22 cellular contexts compared by ENCODE assay signal in the genomic region with DNA sequence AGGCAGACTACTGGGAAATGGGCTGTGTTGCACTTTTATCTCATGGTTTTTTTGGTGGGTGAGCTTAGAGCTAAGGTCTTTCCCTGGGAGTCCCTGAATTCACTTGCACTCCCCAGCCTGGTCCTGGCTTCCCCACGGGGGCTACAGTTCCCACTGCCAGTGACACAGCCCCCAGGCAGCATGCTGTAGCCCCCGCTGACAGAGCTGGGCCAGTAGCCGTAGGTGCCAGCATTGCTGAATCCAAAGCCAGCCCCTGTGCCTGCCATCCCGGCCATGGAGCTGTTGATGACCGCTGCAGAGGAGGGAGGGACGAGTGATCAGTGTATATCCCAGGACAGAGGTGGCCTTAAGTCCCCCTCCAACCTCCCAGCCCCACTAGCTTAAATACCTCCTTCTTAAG. TPM values are rescaled to one million over a fixed set of nuclear protein-coding genes. Genes with fewer than 3 reads are reported as not detected.
DNase-seq lines count a peak whose midpoint lies in the region; ATAC-seq and FAIRE-seq lines count a peak whose summit lies in the region.
"Had no signal": no experiment of that assay in that cellular context is flagged by ENCODE, and none has a peak within 500 bp of the region (broad histone marks: within the 10 kb centered on the region; RNA-seq: fewer than 3 reads in every experiment).

No MANE protein-coding gene starts in this region.

- intact Hi-C loops in activated CD4-positive, alpha-beta T cell treated with anti-CD3 and anti-CD28 coated beads for 36 hours (cut with DNase I, micrococcal nuclease) = no loop called here

- H3K27me3 Mint-ChIP-seq in activated CD4-positive, alpha-beta T cell treated with anti-CD3 and anti-CD28 coated beads, Interleukin-2, amount 10 ng/mL, durations not matched to agents 7 days and 5 days = no peaks in the 10 kb centered on the region
- H3K27me3 Mint-ChIP-seq in activated CD4-positive, alpha-beta T cell treated with anti-CD3 and anti-CD28 coated beads for 36 hours = no peaks in the 10 kb centered on the region
- no peaks in the 10 kb centered on the region for H3K27me3 Mint-ChIP-seq in activated naive CD8-positive, alpha-beta T cell
- H3K27me3 Mint-ChIP-seq in activated naive CD8-positive, alpha-beta T cell treated with anti-CD3 and anti-CD28 coated beads for 36 hours = no peaks in the 10 kb centered on the region
- H3K27me3 Mint-ChIP-seq in naive thymus-derived CD8-positive, alpha-beta T cell = no peaks in the 10 kb centered on the region

- POLR2A ChIA-PET in activated CD4-positive, alpha-beta T cell treated with anti-CD3 and anti-CD28 coated beads, Interleukin-2, amount 10 ng/mL, durations not matched to agents 7 days and 5 days (lab: Charles Lee) = no interaction called here
- POLR2A ChIA-PET in activated CD4-positive, alpha-beta T cell treated with anti-CD3 and anti-CD28 coated beads for 36 hours (lab: Charles Lee) = no interaction called here
- POLR2A ChIA-PET in naive thymus-derived CD8-positive, alpha-beta T cell (lab: Charles Lee) = interaction anchor here (0.5 to 12.6 kb wide), 8 partner anchors 8 to 82 kb away, joined by 4 to 130 read pairs (median 6); no protein-coding TSS in a partner anchor

- CTCF ChIA-PET in activated CD4-positive, alpha-beta T cell treated with anti-CD3 and anti-CD28 coated beads, Interleukin-2, amount 10 ng/mL, durations not matched to agents 7 days and 5 days (lab: Charles Lee) = interaction anchor here (0.9 to 1.2 kb wide), 2 partner anchors 10 to 263 kb away, joined by 3 read pairs; no protein-coding TSS in a partner anchor
- CTCF ChIA-PET in activated CD4-positive, alpha-beta T cell treated with anti-CD3 and anti-CD28 coated beads for 36 hours (lab: Charles Lee) = interaction anchor here (1.3 kb wide), 1 partner anchor 11 kb away, joined by 3 read pairs; no protein-coding TSS in a partner anchor

- no peak for FAIRE-seq in GM19239 (lab: Jason Lieb, UNC)

- ATAC-seq in activated CD4-positive, alpha-beta T cell treated with anti-CD3 and anti-CD28 coated beads for 36 hours = no peak
- ATAC-seq in naive thymus-derived CD8-positive, alpha-beta T cell = no peak
- ATAC-seq in GM21390 (IDR thresholded peaks at IDR 0.05; ENCODE audit: unreplicated experiment) = no peak
- ATAC-seq: GM23338, HCT116, Right ventricle myocardium inferior had no signal

- no peak overlapping the region for H3K4me3 Mint-ChIP-seq in activated CD4-positive, alpha-beta T cell treated with anti-CD3 and anti-CD28 coated beads, Interleukin-2, amount 10 ng/mL, durations not matched to agents 7 days and 5 days
- H3K4me3 Mint-ChIP-seq in activated CD4-positive, alpha-beta T cell treated with anti-CD3 and anti-CD28 coated beads for 36 hours = no peak overlapping the region
- H3K4me3 Mint-ChIP-seq in activated naive CD8-positive, alpha-beta T cell = peak overlapping the region; percentile 6
- no peak overlapping the region for H3K4me3 Mint-ChIP-seq in activated naive CD8-positive, alpha-beta T cell treated with anti-CD3 and anti-CD28 coated beads for 36 hours
- H3K4me3 Mint-ChIP-seq in naive thymus-derived CD8-positive, alpha-beta T cell = peak overlapping the region in 8 of 10 donors; percentile 24 to 83 (median 49)
- H3K4me3 Mint-ChIP-seq: GM23338 had no signal

- peaks cover 27% of the 10 kb centered on the region for H3K36me3 Mint-ChIP-seq in activated CD4-positive, alpha-beta T cell treated with anti-CD3 and anti-CD28 coated beads, Interleukin-2, amount 10 ng/mL, durations not matched to agents 7 days and 5 days (ENCODE audit: low read depth)
- no peaks in the 10 kb centered on the region for H3K36me3 Mint-ChIP-seq in activated CD4-positive, alpha-beta T cell treated with anti-CD3 and anti-CD28 coated beads for 36 hours (ENCODE audit: low read depth)
- H3K36me3 Mint-ChIP-seq in activated naive CD8-positive, alpha-beta T cell = peaks cover 4% of the 10 kb centered on the region
- peaks cover 2% of the 10 kb centered on the region for H3K36me3 Mint-ChIP-seq in activated naive CD8-positive, alpha-beta T cell treated with anti-CD3 and anti-CD28 coated beads for 36 hours
- H3K36me3 Mint-ChIP-seq in naive thymus-derived CD8-positive, alpha-beta T cell = peaks cover 0 to 3% (median 1%) of the 10 kb centered on the region in 3 donors

- DNase-seq in activated CD4-positive, alpha-beta T cell treated with anti-CD3 and anti-CD28 coated beads, Interleukin-2, amount 10 ng/mL, durations not matched to agents 7 days and 5 days = no peak
- DNase-seq in activated CD4-positive, alpha-beta T cell treated with anti-CD3 and anti-CD28 coated beads for 36 hours = no peak
- no peak for DNase-seq in activated naive CD8-positive, alpha-beta T cell treated with anti-CD3 and anti-CD28 coated beads for 36 hours
- DNase-seq in naive thymus-derived CD8-positive, alpha-beta T cell = no peak
- DNase-seq in ureter (ENCODE audit: low spot score) (peak; percentile 14), GM19239 (ENCODE audit: insufficient read length, low spot score) (no peak)
- DNase-seq: AML-193; DMS153; GF-D8; KBM-7; NCI-H1105; NCI-H1694; NCI-H2081 treated with DMSO at 0.1 percent for 48 hours; NCI-H510A; NCI-H748 treated with DMSO at 0.1 percent for 48 hours; NK-92 treated with Interleukin-12 subunit alpha and Interleukin-12 subunit beta, amount 100 ng/mL, for 24 hours; Peyer's patch had no signal

- H3K4me1 Mint-ChIP-seq in activated CD4-positive, alpha-beta T cell treated with anti-CD3 and anti-CD28 coated beads, Interleukin-2, amount 10 ng/mL, durations not matched to agents 7 days and 5 days = peaks cover 86% of the 10 kb centered on the region
- H3K4me1 Mint-ChIP-seq in activated CD4-positive, alpha-beta T cell treated with anti-CD3 and anti-CD28 coated beads for 36 hours = peaks cover 94% of the 10 kb centered on the region
- H3K4me1 Mint-ChIP-seq in activated naive CD8-positive, alpha-beta T cell (ENCODE audit: low read depth) = peaks cover 97% of the 10 kb centered on the region
- H3K4me1 Mint-ChIP-seq in activated naive CD8-positive, alpha-beta T cell treated with anti-CD3 and anti-CD28 coated beads for 36 hours = peaks cover 84% of the 10 kb centered on the region
- peaks cover 60 to 99% (median 97%) of the 10 kb centered on the region in 4 donors for H3K4me1 Mint-ChIP-seq in naive thymus-derived CD8-positive, alpha-beta T cell
- H3K4me1 Mint-ChIP-seq: GM23338 had no signal

- peak overlapping the region; percentile 58 for H3K27ac Mint-ChIP-seq in activated CD4-positive, alpha-beta T cell treated with anti-CD3 and anti-CD28 coated beads, Interleukin-2, amount 10 ng/mL, durations not matched to agents 7 days and 5 days
- no peak overlapping the region for H3K27ac Mint-ChIP-seq in activated CD4-positive, alpha-beta T cell treated with anti-CD3 and anti-CD28 coated beads for 36 hours
- peak overlapping the region; percentile 41 for H3K27ac Mint-ChIP-seq in activated naive CD8-positive, alpha-beta T cell
- no peak overlapping the region for H3K27ac Mint-ChIP-seq in activated naive CD8-positive, alpha-beta T cell treated with anti-CD3 and anti-CD28 coated beads for 36 hours
- H3K27ac Mint-ChIP-seq in naive thymus-derived CD8-positive, alpha-beta T cell = peak overlapping the region; percentile 91 to 100 (median 98)
- H3K27ac Mint-ChIP-seq: GM23338 had no signal

- peaks cover 5% of the 10 kb centered on the region for H3K9me3 Mint-ChIP-seq in activated CD4-positive, alpha-beta T cell treated with anti-CD3 and anti-CD28 coated beads, Interleukin-2, amount 10 ng/mL, durations not matched to agents 7 days and 5 days
- no peaks in the 10 kb centered on the region for H3K9me3 Mint-ChIP-seq in activated CD4-positive, alpha-beta T cell treated with anti-CD3 and anti-CD28 coated beads for 36 hours (ENCODE audit: low read depth)
- no peaks in the 10 kb centered on the region for H3K9me3 Mint-ChIP-seq in activated naive CD8-positive, alpha-beta T cell (ENCODE audit: low read depth)
- H3K9me3 Mint-ChIP-seq in activated naive CD8-positive, alpha-beta T cell treated with anti-CD3 and anti-CD28 coated beads for 36 hours = no peaks in the 10 kb centered on the region
- no peaks in the 10 kb centered on the region for H3K9me3 Mint-ChIP-seq in naive thymus-derived CD8-positive, alpha-beta T cell
- H3K9me3 Mint-ChIP-seq: GM23338 had no signal

RNA-seq across cellular contexts. Expression of gene KRT72, which starts 6.9 kb away (rescaled TPM):
- total RNA-seq in activated CD4-positive, alpha-beta T cell treated with anti-CD3 and anti-CD28 coated beads, Interleukin-2, amount 10 ng/mL, durations not matched to agents 7 days and 5 days = 10 to 100 TPM; 12.3 to 13.0 TPM
- total RNA-seq in activated CD4-positive, alpha-beta T cell treated with anti-CD3 and anti-CD28 coated beads for 36 hours = 1 to 10 TPM; 3.2 TPM
- under 1 TPM in 1 of 2 experiments, not detected in 1; 0.12 TPM for total RNA-seq in activated naive CD8-positive, alpha-beta T cell treated with anti-CD3 and anti-CD28 coated beads for 36 hours
- 10 to 100 TPM; 11.4 to 11.6 TPM for total RNA-seq in naive thymus-derived CD8-positive, alpha-beta T cell
- polyA plus RNA-seq in naive thymus-derived CD8-positive, alpha-beta T cell = under 1 TPM in 2 of 3 donors, not detected in 1; 0.12 to 0.46 TPM
- total RNA-seq in ureter = not detected
- total RNA-seq: GM23338, Right ventricle myocardium inferior had no signal
- polyA plus RNA-seq: GM23338 had no signal

RNA-seq across cellular contexts. Expression of gene KRT73, which starts 10.2 kb away (rescaled TPM):
- total RNA-seq in activated CD4-positive, alpha-beta T cell treated with anti-CD3 and anti-CD28 coated beads, Interleukin-2, amount 10 ng/mL, durations not matched to agents 7 days and 5 days = 1 to 10 TPM; 8.2 to 8.6 TPM
- total RNA-seq in activated CD4-positive, alpha-beta T cell treated with anti-CD3 and anti-CD28 coated beads for 36 hours = 1 to 10 TPM; 1.7 to 1.9 TPM
- total RNA-seq in activated naive CD8-positive, alpha-beta T cell treated with anti-CD3 and anti-CD28 coated beads for 36 hours = under 1 TPM; 0.14 to 0.29 TPM
- total RNA-seq in naive thymus-derived CD8-positive, alpha-beta T cell = 1 to 10 TPM; 8.5 to 10.0 TPM
- 10 to 100 TPM in 1 of 3 donors, 1 to 10 TPM in 1, under 1 TPM in 1; 0.72 to 10.0 (median 1.8) TPM for polyA plus RNA-seq in naive thymus-derived CD8-positive, alpha-beta T cell
- total RNA-seq in ureter = not detected
- total RNA-seq: GM23338, Right ventricle myocardium inferior had no signal
- polyA plus RNA-seq: GM23338 had no signal

RNA-seq across cellular contexts. Expression of gene KRT74, which starts 34.5 kb away (rescaled TPM):
- total RNA-seq in activated CD4-positive, alpha-beta T cell treated with anti-CD3 and anti-CD28 coated beads, Interleukin-2, amount 10 ng/mL, durations not matched to agents 7 days and 5 days = under 1 TPM; 0.15 TPM
- not detected for total RNA-seq in activated CD4-positive, alpha-beta T cell treated with anti-CD3 and anti-CD28 coated beads for 36 hours
- not detected for total RNA-seq in activated naive CD8-positive, alpha-beta T cell treated with anti-CD3 and anti-CD28 coated beads for 36 hours
- total RNA-seq in naive thymus-derived CD8-positive, alpha-beta T cell = under 1 TPM in 1 of 2 experiments, not detected in 1; 0.26 TPM
- not detected for polyA plus RNA-seq in naive thymus-derived CD8-positive, alpha-beta T cell
- 0.26 TPM for total RNA-seq in ureter
- total RNA-seq: GM23338, Peyer's patch, Right ventricle myocardium inferior had no signal
- polyA plus RNA-seq: GM23338 had no signal

RNA-seq across cellular contexts. Expression of gene KRT2, which starts 43.9 kb away (rescaled TPM):
- under 1 TPM; 0.10 TPM for total RNA-seq in activated CD4-positive, alpha-beta T cell treated with anti-CD3 and anti-CD28 coated beads, Interleukin-2, amount 10 ng/mL, durations not matched to agents 7 days and 5 days
- not detected for total RNA-seq in activated CD4-positive, alpha-beta T cell treated with anti-CD3 and anti-CD28 coated beads for 36 hours
- not detected for total RNA-seq in activated naive CD8-positive, alpha-beta T cell treated with anti-CD3 and anti-CD28 coated beads for 36 hours
- under 1 TPM; 0.62 to 0.77 TPM for total RNA-seq in naive thymus-derived CD8-positive, alpha-beta T cell
- 1 to 10 TPM; 1.1 to 3.4 (median 1.2) TPM for polyA plus RNA-seq in naive thymus-derived CD8-positive, alpha-beta T cell
- total RNA-seq in ureter = not detected
- total RNA-seq: GM23338, Right ventricle myocardium inferior had no signal
- polyA plus RNA-seq: GM23338 had no signal

RNA-seq across cellular contexts. Expression of gene KRT71, which starts 55.2 kb away (rescaled TPM):
- not detected for total RNA-seq in activated CD4-positive, alpha-beta T cell treated with anti-CD3 and anti-CD28 coated beads, Interleukin-2, amount 10 ng/mL, durations not matched to agents 7 days and 5 days
- total RNA-seq in activated CD4-positive, alpha-beta T cell treated with anti-CD3 and anti-CD28 coated beads for 36 hours = not detected
- not detected for total RNA-seq in activated naive CD8-positive, alpha-beta T cell treated with anti-CD3 and anti-CD28 coated beads for 36 hours
- total RNA-seq in naive thymus-derived CD8-positive, alpha-beta T cell = not detected
- polyA plus RNA-seq in naive thymus-derived CD8-positive, alpha-beta T cell = not detected
- not detected for total RNA-seq in ureter
- total RNA-seq: GM23338, Peyer's patch, Right ventricle myocardium inferior had no signal
- polyA plus RNA-seq: GM23338 had no signal

Comparison
In these comparisons a context has a peak if more than half of its experiments do, and no peak if none do; other contexts are left out.
1. H3K27ac Mint-ChIP-seq: peak in activated CD4-positive, alpha-beta T cell treated with anti-CD3 and anti-CD28 coated beads, Interleukin-2, amount 10 ng/mL, durations not matched to agents 7 days and 5 days (single experiment), activated naive CD8-positive, alpha-beta T cell (single experiment) and naive thymus-derived CD8-positive, alpha-beta T cell (10 of 10); none in activated CD4-positive, alpha-beta T cell treated with anti-CD3 and anti-CD28 coated beads for 36 hours (single experiment) and activated naive CD8-positive, alpha-beta T cell treated with anti-CD3 and anti-CD28 coated beads for 36 hours (single experiment).
2. H3K4me3 Mint-ChIP-seq: peak in activated naive CD8-positive, alpha-beta T cell (single experiment) and naive thymus-derived CD8-positive, alpha-beta T cell (8 of 10); none in activated CD4-positive, alpha-beta T cell treated with anti-CD3 and anti-CD28 coated beads, Interleukin-2, amount 10 ng/mL, durations not matched to agents 7 days and 5 days (single experiment), activated CD4-positive, alpha-beta T cell treated with anti-CD3 and anti-CD28 coated beads for 36 hours (single experiment) and activated naive CD8-positive, alpha-beta T cell treated with anti-CD3 and anti-CD28 coated beads for 36 hours (single experiment).